In the genomic region with DNA sequence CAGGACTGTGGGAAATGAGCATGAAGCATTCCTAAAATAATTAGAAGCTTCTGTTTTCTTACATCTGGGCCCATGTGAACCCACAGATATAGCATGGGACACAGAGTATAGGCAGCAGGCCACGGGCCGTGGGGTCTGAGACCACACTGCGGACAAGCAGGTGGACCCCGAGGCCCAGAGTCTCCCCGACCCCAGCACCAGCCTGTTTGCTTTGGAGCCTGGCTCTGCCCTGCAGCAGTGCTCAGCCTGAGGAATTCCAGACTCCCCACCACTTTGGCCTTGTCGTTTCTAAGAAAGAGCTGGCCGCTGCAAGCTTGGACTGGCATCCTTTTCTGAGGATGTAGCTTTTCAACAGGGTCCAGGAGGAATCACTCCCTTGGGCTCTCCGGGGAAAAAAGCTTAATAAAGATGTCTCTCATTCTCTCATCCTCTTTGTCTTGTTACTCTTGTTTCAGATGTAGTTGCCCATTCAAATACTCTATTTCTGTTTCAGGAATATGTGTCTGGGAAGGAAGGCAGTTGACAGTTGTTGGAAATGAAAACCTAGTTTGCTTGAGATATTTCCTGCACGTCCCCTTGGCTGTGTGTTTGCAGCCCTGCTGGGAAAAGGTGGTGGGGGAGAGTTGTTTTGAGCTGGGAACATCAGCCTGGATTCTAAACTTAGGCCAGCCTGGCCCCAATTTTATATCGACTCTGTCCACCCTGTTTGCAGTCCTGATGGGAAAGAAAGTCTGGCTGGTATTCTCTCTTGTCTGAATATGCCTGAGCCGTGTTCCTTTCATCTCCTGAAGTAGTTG, we compare ENCODE assay signal across 1 cellular context.
TF ChIP-seq lines count a peak whose summit lies in the region.

No MANE protein-coding gene starts in this region.

TF ChIP-seq in GM23338, 12 proteins besides CTCF, POLR2A, EP300 and RAD21 (continued from another document):
- TF ChIP-seq, protein P1, sequence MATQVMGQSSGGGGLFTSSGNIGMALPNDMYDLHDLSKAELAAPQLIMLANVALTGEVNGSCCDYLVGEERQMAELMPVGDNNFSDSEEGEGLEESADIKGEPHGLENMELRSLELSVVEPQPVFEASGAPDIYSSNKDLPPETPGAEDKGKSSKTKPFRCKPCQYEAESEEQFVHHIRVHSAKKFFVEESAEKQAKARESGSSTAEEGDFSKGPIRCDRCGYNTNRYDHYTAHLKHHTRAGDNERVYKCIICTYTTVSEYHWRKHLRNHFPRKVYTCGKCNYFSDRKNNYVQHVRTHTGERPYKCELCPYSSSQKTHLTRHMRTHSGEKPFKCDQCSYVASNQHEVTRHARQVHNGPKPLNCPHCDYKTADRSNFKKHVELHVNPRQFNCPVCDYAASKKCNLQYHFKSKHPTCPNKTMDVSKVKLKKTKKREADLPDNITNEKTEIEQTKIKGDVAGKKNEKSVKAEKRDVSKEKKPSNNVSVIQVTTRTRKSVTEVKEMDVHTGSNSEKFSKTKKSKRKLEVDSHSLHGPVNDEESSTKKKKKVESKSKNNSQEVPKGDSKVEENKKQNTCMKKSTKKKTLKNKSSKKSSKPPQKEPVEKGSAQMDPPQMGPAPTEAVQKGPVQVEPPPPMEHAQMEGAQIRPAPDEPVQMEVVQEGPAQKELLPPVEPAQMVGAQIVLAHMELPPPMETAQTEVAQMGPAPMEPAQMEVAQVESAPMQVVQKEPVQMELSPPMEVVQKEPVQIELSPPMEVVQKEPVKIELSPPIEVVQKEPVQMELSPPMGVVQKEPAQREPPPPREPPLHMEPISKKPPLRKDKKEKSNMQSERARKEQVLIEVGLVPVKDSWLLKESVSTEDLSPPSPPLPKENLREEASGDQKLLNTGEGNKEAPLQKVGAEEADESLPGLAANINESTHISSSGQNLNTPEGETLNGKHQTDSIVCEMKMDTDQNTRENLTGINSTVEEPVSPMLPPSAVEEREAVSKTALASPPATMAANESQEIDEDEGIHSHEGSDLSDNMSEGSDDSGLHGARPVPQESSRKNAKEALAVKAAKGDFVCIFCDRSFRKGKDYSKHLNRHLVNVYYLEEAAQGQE (IDR thresholded peaks at IDR 0.05; ENCODE audit: unreplicated experiment) = no peak
- TF ChIP-seq EZH2phosphoT487 (IDR thresholded peaks at IDR 0.05; ENCODE audit: unreplicated experiment) (no peak), NANOG (IDR thresholded peaks at IDR 0.05; ENCODE audit: borderline replicate concordance) (no peak), JUNB (IDR thresholded peaks at IDR 0.05; ENCODE audit: unreplicated experiment) (no peak)
- TF ChIP-seq, protein P2, sequence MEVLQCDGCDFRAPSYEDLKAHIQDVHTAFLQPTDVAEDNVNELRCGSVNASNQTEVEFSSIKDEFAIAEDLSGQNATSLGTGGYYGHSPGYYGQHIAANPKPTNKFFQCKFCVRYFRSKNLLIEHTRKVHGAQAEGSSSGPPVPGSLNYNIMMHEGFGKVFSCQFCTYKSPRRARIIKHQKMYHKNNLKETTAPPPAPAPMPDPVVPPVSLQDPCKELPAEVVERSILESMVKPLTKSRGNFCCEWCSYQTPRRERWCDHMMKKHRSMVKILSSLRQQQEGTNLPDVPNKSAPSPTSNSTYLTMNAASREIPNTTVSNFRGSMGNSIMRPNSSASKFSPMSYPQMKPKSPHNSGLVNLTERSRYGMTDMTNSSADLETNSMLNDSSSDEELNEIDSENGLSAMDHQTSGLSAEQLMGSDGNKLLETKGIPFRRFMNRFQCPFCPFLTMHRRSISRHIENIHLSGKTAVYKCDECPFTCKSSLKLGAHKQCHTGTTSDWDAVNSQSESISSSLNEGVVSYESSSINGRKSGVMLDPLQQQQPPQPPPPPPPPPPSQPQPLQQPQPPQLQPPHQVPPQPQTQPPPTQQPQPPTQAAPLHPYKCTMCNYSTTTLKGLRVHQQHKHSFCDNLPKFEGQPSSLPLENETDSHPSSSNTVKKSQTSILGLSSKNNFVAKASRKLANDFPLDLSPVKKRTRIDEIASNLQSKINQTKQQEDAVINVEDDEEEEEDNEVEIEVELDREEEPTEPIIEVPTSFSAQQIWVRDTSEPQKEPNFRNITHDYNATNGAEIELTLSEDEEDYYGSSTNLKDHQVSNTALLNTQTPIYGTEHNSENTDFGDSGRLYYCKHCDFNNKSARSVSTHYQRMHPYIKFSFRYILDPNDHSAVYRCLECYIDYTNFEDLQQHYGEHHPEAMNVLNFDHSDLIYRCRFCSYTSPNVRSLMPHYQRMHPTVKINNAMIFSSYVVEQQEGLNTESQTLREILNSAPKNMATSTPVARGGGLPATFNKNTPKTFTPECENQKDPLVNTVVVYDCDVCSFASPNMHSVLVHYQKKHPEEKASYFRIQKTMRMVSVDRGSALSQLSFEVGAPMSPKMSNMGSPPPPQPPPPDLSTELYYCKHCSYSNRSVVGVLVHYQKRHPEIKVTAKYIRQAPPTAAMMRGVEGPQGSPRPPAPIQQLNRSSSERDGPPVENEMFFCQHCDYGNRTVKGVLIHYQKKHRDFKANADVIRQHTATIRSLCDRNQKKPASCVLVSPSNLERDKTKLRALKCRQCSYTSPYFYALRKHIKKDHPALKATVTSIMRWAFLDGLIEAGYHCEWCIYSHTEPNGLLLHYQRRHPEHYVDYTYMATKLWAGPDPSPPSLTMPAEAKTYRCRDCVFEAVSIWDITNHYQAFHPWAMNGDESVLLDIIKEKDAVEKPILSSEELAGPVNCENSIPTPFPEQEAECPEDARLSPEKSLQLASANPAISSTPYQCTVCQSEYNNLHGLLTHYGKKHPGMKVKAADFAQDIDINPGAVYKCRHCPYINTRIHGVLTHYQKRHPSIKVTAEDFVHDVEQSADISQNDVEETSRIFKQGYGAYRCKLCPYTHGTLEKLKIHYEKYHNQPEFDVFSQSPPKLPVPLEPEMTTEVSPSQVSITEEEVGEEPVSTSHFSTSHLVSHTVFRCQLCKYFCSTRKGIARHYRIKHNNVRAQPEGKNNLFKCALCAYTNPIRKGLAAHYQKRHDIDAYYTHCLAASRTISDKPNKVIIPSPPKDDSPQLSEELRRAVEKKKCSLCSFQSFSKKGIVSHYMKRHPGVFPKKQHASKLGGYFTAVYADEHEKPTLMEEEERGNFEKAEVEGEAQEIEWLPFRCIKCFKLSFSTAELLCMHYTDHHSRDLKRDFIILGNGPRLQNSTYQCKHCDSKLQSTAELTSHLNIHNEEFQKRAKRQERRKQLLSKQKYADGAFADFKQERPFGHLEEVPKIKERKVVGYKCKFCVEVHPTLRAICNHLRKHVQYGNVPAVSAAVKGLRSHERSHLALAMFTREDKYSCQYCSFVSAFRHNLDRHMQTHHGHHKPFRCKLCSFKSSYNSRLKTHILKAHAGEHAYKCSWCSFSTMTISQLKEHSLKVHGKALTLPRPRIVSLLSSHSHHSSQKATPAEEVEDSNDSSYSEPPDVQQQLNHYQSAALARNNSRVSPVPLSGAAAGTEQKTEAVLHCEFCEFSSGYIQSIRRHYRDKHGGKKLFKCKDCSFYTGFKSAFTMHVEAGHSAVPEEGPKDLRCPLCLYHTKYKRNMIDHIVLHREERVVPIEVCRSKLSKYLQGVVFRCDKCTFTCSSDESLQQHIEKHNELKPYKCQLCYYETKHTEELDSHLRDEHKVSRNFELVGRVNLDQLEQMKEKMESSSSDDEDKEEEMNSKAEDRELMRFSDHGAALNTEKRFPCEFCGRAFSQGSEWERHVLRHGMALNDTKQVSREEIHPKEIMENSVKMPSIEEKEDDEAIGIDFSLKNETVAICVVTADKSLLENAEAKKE (CRISPR knock-in tag; IDR thresholded peaks at IDR 0.05) = no peak
TF ChIP-seq in GM23338: peak in this region for 0.
